Comparison of ENCODE assay signal across 8 cellular contexts in the genomic region with DNA sequence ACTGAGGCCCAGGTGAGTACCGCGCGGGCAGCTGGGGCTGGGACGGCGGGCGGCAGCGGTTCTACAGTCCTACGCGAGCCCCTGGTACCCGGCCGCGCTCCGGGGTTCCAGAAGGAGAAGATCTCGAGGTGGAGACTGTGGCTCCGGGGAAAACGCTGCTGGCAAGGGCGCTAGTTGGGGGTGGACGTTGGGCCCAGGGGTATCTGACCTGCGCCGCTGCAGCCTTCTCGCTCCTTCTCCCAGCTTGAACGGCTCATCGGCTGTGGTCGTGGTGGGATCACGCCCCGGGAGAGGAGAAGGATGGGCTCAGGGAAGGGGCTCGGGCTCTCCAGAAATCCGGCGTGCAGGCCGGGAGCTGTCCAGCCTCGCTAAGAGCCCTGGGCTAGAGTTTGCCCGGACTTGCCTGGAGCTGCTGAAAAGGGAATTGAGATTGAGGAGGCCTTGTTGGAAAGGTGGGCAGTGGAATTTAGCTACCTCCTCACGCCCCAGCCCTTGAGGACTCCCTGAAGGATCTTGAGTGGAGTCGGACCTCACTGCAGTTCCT. TPM values are rescaled to one million over a fixed set of nuclear protein-coding genes. Genes with fewer than 3 reads are reported as not detected.
DNase-seq lines count a peak whose midpoint lies in the region; ATAC-seq, FAIRE-seq and TF ChIP-seq lines count a peak whose summit lies in the region.

No MANE protein-coding gene starts in this region.

- H3K27ac ChIP-seq in GM12878 (ENCODE audit: control insufficient read depth, insufficient read depth) = no peak overlapping the region
- H3K27ac ChIP-seq in liver (ENCODE audit: low read depth in 1 of 2, low read length in 2 of 2) = no peak overlapping the region

- no TSS peak for BruUV-seq in GM12878 (replicated peaks; lab: Mats Ljungman, UMichigan)

- RAD21 ChIA-PET in GM12878 (lab: Charles Lee; ENCODE audit: unreplicated experiment) = interaction anchor here (0.8 to 3.4 kb wide), 12 partner anchors 9 to 772 kb away, joined by 3 to 20 read pairs (median 4); no protein-coding TSS in a partner anchor

- H3K27ac Mint-ChIP-seq in activated naive CD4-positive, alpha-beta T cell treated with anti-CD3 and anti-CD28 coated beads for 36 hours = no peak overlapping the region
- H3K27ac Mint-ChIP-seq in type B pancreatic cell = no peak overlapping the region

- ATAC-seq in GM12878 (no peak), HG03565 (IDR thresholded peaks at IDR 0.05; ENCODE audit: unreplicated experiment) (no peak), HG03469 (IDR thresholded peaks at IDR 0.05; ENCODE audit: unreplicated experiment) (no peak)

- no peaks in the 10 kb centered on the region; the same call in 1 of the 2 replicates for H4K20me1 ChIP-seq in GM12878 (ENCODE audit: control insufficient read depth, insufficient read depth)

- SMC1A ChIA-PET in GM12878 (lab: Charles Lee; ENCODE audit: uncharacterized antibody, unreplicated experiment) = interaction anchor here (1.2 to 23.8 kb wide), 7 partner anchors 9 to 543 kb away, joined by 3 to 316 read pairs (median 7); no protein-coding TSS in a partner anchor

- in situ Hi-C loops in GM12878 (cut with MboI) = loop anchor here (25.0 kb wide), 1 partner anchor 540 kb away; no protein-coding TSS in a partner anchor

- peaks cover 38% of the 10 kb centered on the region for H3K27me3 Mint-ChIP-seq in activated naive CD4-positive, alpha-beta T cell treated with anti-CD3 and anti-CD28 coated beads for 36 hours (ENCODE audit: low read depth)
- H3K27me3 Mint-ChIP-seq in type B pancreatic cell = peaks cover 74% of the 10 kb centered on the region

- H3K4me2 ChIP-seq in GM12878 (ENCODE audit: control insufficient read depth, insufficient read depth) = peak overlapping the region; percentile 94; the same call in 1 of the 2 replicates

- H3K4me3 Mint-ChIP-seq in activated naive CD4-positive, alpha-beta T cell treated with anti-CD3 and anti-CD28 coated beads for 36 hours = peak overlapping the region; percentile 65
- H3K4me3 Mint-ChIP-seq in type B pancreatic cell = peak overlapping the region; percentile 86

- intact Hi-C loops in activated naive CD4-positive, alpha-beta T cell treated with anti-CD3 and anti-CD28 coated beads for 36 hours (cut with micrococcal nuclease) = loop anchor here (2.0 kb wide), 1 partner anchor 17 kb away; no protein-coding TSS in a partner anchor
- intact Hi-C loops in GM12878 (cut with micrococcal nuclease; ENCODE audit: unreplicated experiment) = no loop called here

- no peak for DNase-seq in activated naive CD4-positive, alpha-beta T cell treated with anti-CD3 and anti-CD28 coated beads for 36 hours
- no peak for DNase-seq in activated naive CD4-positive, alpha-beta T cell treated with anti-CD3 and anti-CD28 coated beads, Interleukin-2, amount 50 U/mL, for 16 hours
- no peak for DNase-seq in GM12878 (ENCODE audit: low read depth, low spot score)
- no peak for DNase-seq in type B pancreatic cell (ENCODE audit: extremely low spot score, unreplicated experiment)
- DNase-seq in hepatic stellate cell (ENCODE audit: low spot score) = no peak

- TF ChIP-seq CTCF in GM12878 (IDR thresholded peaks at IDR 0.05 in 2 of 3, conservative IDR thresholded peaks at IDR 0.05 in 1 of 3; ENCODE audit: control insufficient read depth in 2 of 3, extremely low read depth in 1 of 3, insufficient read depth in 1 of 3, low read depth in 3 of 3, low read length in 3 of 3) = no peak
- TF ChIP-seq CTCF in liver (IDR thresholded peaks at IDR 0.05; ENCODE audit: low read depth, low read length, missing input control) = no peak
- no peak for TF ChIP-seq CTCF in type B pancreatic cell (conservative IDR thresholded peaks at IDR 0.05)

- H3K9me3 ChIP-seq in GM12878 (replicated peaks; ENCODE audit: control insufficient read depth, insufficient read depth, low read length) (no peaks in the 10 kb centered on the region), liver (ENCODE audit: control insufficient read depth in 4 of 4, low read length in 3 of 4) (no peaks in the 10 kb centered on the region)

- H3K9ac ChIP-seq in GM12878 (ENCODE audit: control insufficient read depth, insufficient read depth, low read length) = no peak overlapping the region
- no peak overlapping the region for H3K9ac ChIP-seq in liver (ENCODE audit: low read depth in 1 of 2, low read length in 2 of 2)

- peaks cover 10% of the 10 kb centered on the region for H3K4me1 Mint-ChIP-seq in activated naive CD4-positive, alpha-beta T cell treated with anti-CD3 and anti-CD28 coated beads for 36 hours (ENCODE audit: low read depth)
- H3K4me1 Mint-ChIP-seq in type B pancreatic cell (ENCODE audit: unreplicated experiment) = peaks cover 19% of the 10 kb centered on the region

- H3K9me3 Mint-ChIP-seq in activated naive CD4-positive, alpha-beta T cell treated with anti-CD3 and anti-CD28 coated beads for 36 hours = no peaks in the 10 kb centered on the region
- no peaks in the 10 kb centered on the region for H3K9me3 Mint-ChIP-seq in type B pancreatic cell

- peak overlapping the region; percentile 57; the same call in 1 of the 2 replicates for H3K4me3 ChIP-seq in GM12878
- H3K4me3 ChIP-seq in liver (ENCODE audit: low read depth in 1 of 3, low read length in 3 of 3) = peak overlapping the region; percentile 28 to 65 (median 57)

- TF ChIP-seq RAD21 in GM12878 (IDR thresholded peaks at IDR 0.05; ENCODE audit: insufficient read depth, low read depth, low read length) = no peak
- no peak for TF ChIP-seq RAD21 in liver (IDR thresholded peaks at IDR 0.05)

- H3K27me3 ChIP-seq in GM12878 (replicated peaks in 1 of 2; ENCODE audit: control insufficient read depth in 2 of 2, insufficient read depth in 2 of 2, low read length in 1 of 2) (peaks cover 9 to 13% of the 10 kb centered on the region in 2 experiments), liver (ENCODE audit: control insufficient read depth in 4 of 4, insufficient read depth in 4 of 4, low read length in 3 of 4) (peaks cover 0 to 8% (median 4%) of the 10 kb centered on the region in 4 donors)

- TF ChIP-seq POLR2A in GM12878 (IDR thresholded peaks at IDR 0.05; ENCODE audit: low read depth, low read length) = no peak

- H3K79me2 ChIP-seq in GM12878 (ENCODE audit: control insufficient read depth, insufficient read depth, low read length) = no peaks in the 10 kb centered on the region

- POLR2A ChIA-PET in GM12878 (lab: Charles Lee) = interaction anchor here (0.6 to 1.6 kb wide), 6 partner anchors 11 to 819 kb away, joined by 3 to 4 read pairs (median 3); no protein-coding TSS in a partner anchor

- TF ChIP-seq EP300 in GM12878 (IDR thresholded peaks at IDR 0.05; ENCODE audit: borderline replicate concordance in 1 of 2, control insufficient read depth in 1 of 2, low read depth in 2 of 2, low read length in 2 of 2) = no peak

- H3K36me3 ChIP-seq in GM12878 (ENCODE audit: control insufficient read depth in 2 of 2, insufficient read depth in 2 of 2, low read length in 1 of 2) (no peaks in the 10 kb centered on the region), liver (ENCODE audit: control insufficient read depth in 4 of 4, insufficient read depth in 3 of 4, low read depth in 1 of 4, low read length in 3 of 4) (no peaks in the 10 kb centered on the region)

- CTCF ChIA-PET in activated naive CD4-positive, alpha-beta T cell treated with anti-CD3 and anti-CD28 coated beads for 36 hours (lab: Charles Lee) = interaction anchor here (1.1 to 1.6 kb wide), 2 partner anchors 18 to 20 kb away, joined by 8 read pairs; no protein-coding TSS in a partner anchor
- CTCF ChIA-PET in GM12878 (lab: Yijun Ruan, JAX) = interaction anchor here (0.8 to 3.1 kb wide), 7 partner anchors 8 to 41 kb away, joined by 3 to 27 read pairs (median 3); no protein-coding TSS in a partner anchor

- FAIRE-seq in GM12878 (lab: Jason Lieb, UNC) = no peak

- H2AFZ ChIP-seq in GM12878 (ENCODE audit: control insufficient read depth, low read depth, low read length) = no peak overlapping the region; the same call in 1 of the 2 replicates

- 36% methylated on average over 27 of the region's 34 CpGs for WGBS in GM12878 (ENCODE audit: insufficient coverage, insufficient replicate concordance, low lambda C conversion rate, missing lambda C conversion rate)
- 17% methylated on average over 34 of the region's 34 CpGs for WGBS in liver

- H3K4me1 ChIP-seq in GM12878 (ENCODE audit: control insufficient read depth, insufficient read depth, low read length) (peaks cover 15% of the 10 kb centered on the region), liver (ENCODE audit: control insufficient read depth in 4 of 4, insufficient read depth in 4 of 4, low read length in 3 of 4) (peaks cover 12 to 38% (median 17%) of the 10 kb centered on the region in 4 donors)

- H3K36me3 Mint-ChIP-seq in activated naive CD4-positive, alpha-beta T cell treated with anti-CD3 and anti-CD28 coated beads for 36 hours (ENCODE audit: low read depth) = no peaks in the 10 kb centered on the region
- H3K36me3 Mint-ChIP-seq in type B pancreatic cell = peaks cover 3% of the 10 kb centered on the region

RNA-seq across cellular contexts. Expression of a gene that starts 1.1 kb away (rescaled TPM):
- not detected for total RNA-seq in activated naive CD4-positive, alpha-beta T cell treated with anti-CD3 and anti-CD28 coated beads for 36 hours
- total RNA-seq in GM12878 (2013; cell fraction: nucleolus; rRNA removed) = 0.40 TPM in 1 of 2 replicates, not detected in the other
- 0.23 and 0.38 TPM in 2 replicates for total RNA-seq in GM12878 (2014; rRNA removed)
- 0.09 and 0.14 TPM in 2 replicates for total RNA-seq in GM12878 (2014; rRNA removed; fragmentation: Illumina TruSeq; extraction: Trizol)
- total RNA-seq in GM12878 (2021) = 0.38 and 0.53 TPM in 2 replicates
- polyA plus RNA-seq in GM12878 (2011; ENCODE audit: low read depth) = not detected
- 0.10 TPM in 1 of 2 replicates, not detected in the other for polyA plus RNA-seq in GM12878 (2011; rRNA removed)
- polyA plus RNA-seq in GM12878 (2011; cell fraction: cytosol; rRNA removed) = 0.13 TPM in 2 replicates
- polyA plus RNA-seq in GM12878 (2011; cell fraction: nucleus; rRNA removed) = 0.34 and 0.53 TPM in 2 replicates
- 0.06 and 0.07 TPM in 2 replicates for polyA plus RNA-seq in GM12878 (2012)
- 0.09 and 0.13 TPM in 2 replicates for polyA plus RNA-seq in GM12878 (2014; fragmentation: Illumina TruSeq; extraction: Trizol)
- polyA plus RNA-seq in GM12878 (2014; fragmentation: Nextera tagmentation; extraction: Ambion mirVana) = under 1 TPM in 1 of 2 experiments, not detected in 1; 0.04 TPM
- 0.15 and 0.53 TPM in 2 replicates for polyA plus RNA-seq in GM12878 (2014; rRNA removed)
- polyA plus RNA-seq in GM12878 (2016; fragmentation: Nextera tagmentation; extraction: Ambion mirVana) = not detected
- polyA minus RNA-seq in GM12878 (2011; rRNA and poly(A)+ RNA removed) = not detected in 2 replicates
- polyA minus RNA-seq in GM12878 (2011; cell fraction: cytosol; rRNA and poly(A)+ RNA removed) = 0.42 TPM in 1 of 2 replicates, not detected in the other
- 0.24 and 0.38 TPM in 2 replicates for polyA minus RNA-seq in GM12878 (2011; cell fraction: nucleus; rRNA and poly(A)+ RNA removed)
- total RNA-seq in liver = not detected
- polyA plus RNA-seq in liver = not detected
- 0.69 and 2.8 TPM in 2 replicates for total RNA-seq in type B pancreatic cell (ENCODE audit: low replicate concordance)

RNA-seq across cellular contexts. Expression of a gene that starts 35.1 kb away (rescaled TPM):
- 10 to 100 TPM; 49.7 to 49.8 TPM for total RNA-seq in activated naive CD4-positive, alpha-beta T cell treated with anti-CD3 and anti-CD28 coated beads for 36 hours
- total RNA-seq in GM12878 (2013; cell fraction: nucleolus; rRNA removed) = 27.6 and 31.6 TPM in 2 replicates
- total RNA-seq in GM12878 (2014; rRNA removed) = 51.5 and 55.0 TPM in 2 replicates
- total RNA-seq in GM12878 (2014; rRNA removed; fragmentation: Illumina TruSeq; extraction: Trizol) = 77.8 and 78.1 TPM in 2 replicates
- 39.6 and 41.8 TPM in 2 replicates for total RNA-seq in GM12878 (2021)
- polyA plus RNA-seq in GM12878 (2011; ENCODE audit: low read depth) = 9.8 TPM
- 34.5 and 47.6 TPM in 2 replicates for polyA plus RNA-seq in GM12878 (2011; rRNA removed)
- 15.4 and 18.0 TPM in 2 replicates for polyA plus RNA-seq in GM12878 (2011; cell fraction: cytosol; rRNA removed)
- 9.2 and 15.4 TPM in 2 replicates for polyA plus RNA-seq in GM12878 (2011; cell fraction: nucleus; rRNA removed)
- 19.1 and 19.2 TPM in 2 replicates for polyA plus RNA-seq in GM12878 (2012)
- 125 and 146 TPM in 2 replicates for polyA plus RNA-seq in GM12878 (2014; fragmentation: Illumina TruSeq; extraction: Trizol)
- 100 to 1,000 TPM in 1 of 2 experiments, 10 to 100 TPM in 1; 96.4 to 107 TPM for polyA plus RNA-seq in GM12878 (2014; fragmentation: Nextera tagmentation; extraction: Ambion mirVana)
- 54.9 and 57.2 TPM in 2 replicates for polyA plus RNA-seq in GM12878 (2014; rRNA removed)
- 10 to 100 TPM; 62.7 to 65.7 TPM for polyA plus RNA-seq in GM12878 (2016; fragmentation: Nextera tagmentation; extraction: Ambion mirVana)
- 8.6 and 11.3 TPM in 2 replicates for polyA minus RNA-seq in GM12878 (2011; rRNA and poly(A)+ RNA removed)
- 7.9 and 9.7 TPM in 2 replicates for polyA minus RNA-seq in GM12878 (2011; cell fraction: cytosol; rRNA and poly(A)+ RNA removed)
- 7.7 and 12.4 TPM in 2 replicates for polyA minus RNA-seq in GM12878 (2011; cell fraction: nucleus; rRNA and poly(A)+ RNA removed)
- 10 to 100 TPM; 11.0 to 17.8 TPM for total RNA-seq in liver
- polyA plus RNA-seq in liver = 10 to 100 TPM; 11.0 to 12.6 TPM
- total RNA-seq in type B pancreatic cell (ENCODE audit: low replicate concordance) = 22.7 and 33.1 TPM in 2 replicates

RNA-seq across cellular contexts. Expression of a gene that starts 42.4 kb away (rescaled TPM):
- 10 to 100 TPM; 12.1 to 12.7 TPM for total RNA-seq in activated naive CD4-positive, alpha-beta T cell treated with anti-CD3 and anti-CD28 coated beads for 36 hours
- total RNA-seq in GM12878 (2013; cell fraction: nucleolus; rRNA removed) = 9.3 and 14.1 TPM in 2 replicates
- total RNA-seq in GM12878 (2014; rRNA removed) (8.1 and 8.9 TPM in 2 replicates), GM12878 (2014; rRNA removed; fragmentation: Illumina TruSeq; extraction: Trizol) (4.2 and 5.2 TPM in 2 replicates), GM12878 (2021) (11.5 and 13.9 TPM in 2 replicates), liver (1 to 10 TPM; 2.7 to 4.2 TPM), type B pancreatic cell (ENCODE audit: low replicate concordance) (7.0 and 25.1 TPM in 2 replicates)
- polyA plus RNA-seq in GM12878 (2011; ENCODE audit: low read depth) = 4.2 TPM
- polyA plus RNA-seq in GM12878 (2011; rRNA removed) (0.53 and 1.3 TPM in 2 replicates), GM12878 (2014; fragmentation: Illumina TruSeq; extraction: Trizol) (3.9 and 9.2 TPM in 2 replicates), GM12878 (2014; fragmentation: Nextera tagmentation; extraction: Ambion mirVana) (1 to 10 TPM in 1 of 2 experiments, under 1 TPM in 1; 0.26 to 1.3 TPM), GM12878 (2014; rRNA removed) (7.7 and 10.3 TPM in 2 replicates), GM12878 (2016; fragmentation: Nextera tagmentation; extraction: Ambion mirVana) (10 to 100 TPM; 10.1 to 10.7 TPM), liver (1 to 10 TPM; 1.7 to 2.9 TPM)
- 2.2 and 2.6 TPM in 2 replicates for polyA plus RNA-seq in GM12878 (2011; cell fraction: cytosol; rRNA removed)
- 3.2 and 3.6 TPM in 2 replicates for polyA plus RNA-seq in GM12878 (2011; cell fraction: nucleus; rRNA removed)
- polyA plus RNA-seq in GM12878 (2012) = 9.1 and 13.9 TPM in 2 replicates
- 1.8 and 4.2 TPM in 2 replicates for polyA minus RNA-seq in GM12878 (2011; rRNA and poly(A)+ RNA removed)
- 2.3 and 6.5 TPM in 2 replicates for polyA minus RNA-seq in GM12878 (2011; cell fraction: cytosol; rRNA and poly(A)+ RNA removed)
- polyA minus RNA-seq in GM12878 (2011; cell fraction: nucleus; rRNA and poly(A)+ RNA removed) = 2.7 and 3.2 TPM in 2 replicates

RNA-seq across cellular contexts. Expression of a gene that starts 57.9 kb away (rescaled TPM):
- 10 to 100 TPM; 88.2 to 89.9 TPM for total RNA-seq in activated naive CD4-positive, alpha-beta T cell treated with anti-CD3 and anti-CD28 coated beads for 36 hours
- 53.4 and 56.6 TPM in 2 replicates for total RNA-seq in GM12878 (2013; cell fraction: nucleolus; rRNA removed)
- 83.7 and 106 TPM in 2 replicates for total RNA-seq in GM12878 (2014; rRNA removed)
- total RNA-seq in GM12878 (2014; rRNA removed; fragmentation: Illumina TruSeq; extraction: Trizol) = 164 and 165 TPM in 2 replicates
- total RNA-seq in GM12878 (2021) = 72.3 and 78.9 TPM in 2 replicates
- polyA plus RNA-seq in GM12878 (2011; ENCODE audit: low read depth) = 62.9 TPM
- 76.5 and 110 TPM in 2 replicates for polyA plus RNA-seq in GM12878 (2011; rRNA removed)
- 39.0 TPM in 2 replicates for polyA plus RNA-seq in GM12878 (2011; cell fraction: cytosol; rRNA removed)
- 40.8 and 53.3 TPM in 2 replicates for polyA plus RNA-seq in GM12878 (2011; cell fraction: nucleus; rRNA removed)
- polyA plus RNA-seq in GM12878 (2012) = 48.6 and 66.5 TPM in 2 replicates
- polyA plus RNA-seq in GM12878 (2014; fragmentation: Illumina TruSeq; extraction: Trizol) = 170 and 185 TPM in 2 replicates
- polyA plus RNA-seq in GM12878 (2014; fragmentation: Nextera tagmentation; extraction: Ambion mirVana) = 100 to 1,000 TPM in 1 of 2 experiments, 10 to 100 TPM in 1; 86.0 to 133 TPM
- polyA plus RNA-seq in GM12878 (2014; rRNA removed) = 74.4 and 98.3 TPM in 2 replicates
- polyA plus RNA-seq in GM12878 (2016; fragmentation: Nextera tagmentation; extraction: Ambion mirVana) = 100 to 1,000 TPM; 154 to 155 TPM
- polyA minus RNA-seq in GM12878 (2011; rRNA and poly(A)+ RNA removed) = 42.9 and 53.5 TPM in 2 replicates
- 31.5 and 45.2 TPM in 2 replicates for polyA minus RNA-seq in GM12878 (2011; cell fraction: cytosol; rRNA and poly(A)+ RNA removed)
- polyA minus RNA-seq in GM12878 (2011; cell fraction: nucleus; rRNA and poly(A)+ RNA removed) = 14.7 and 25.3 TPM in 2 replicates
- total RNA-seq in liver = 10 to 100 TPM; 30.2 to 39.6 TPM
- polyA plus RNA-seq in liver = 10 to 100 TPM; 16.6 to 21.2 TPM
- total RNA-seq in type B pancreatic cell (ENCODE audit: low replicate concordance) = 56.1 and 86.5 TPM in 2 replicates
